21 cellular contexts compared by ENCODE assay signal in the genomic region with DNA sequence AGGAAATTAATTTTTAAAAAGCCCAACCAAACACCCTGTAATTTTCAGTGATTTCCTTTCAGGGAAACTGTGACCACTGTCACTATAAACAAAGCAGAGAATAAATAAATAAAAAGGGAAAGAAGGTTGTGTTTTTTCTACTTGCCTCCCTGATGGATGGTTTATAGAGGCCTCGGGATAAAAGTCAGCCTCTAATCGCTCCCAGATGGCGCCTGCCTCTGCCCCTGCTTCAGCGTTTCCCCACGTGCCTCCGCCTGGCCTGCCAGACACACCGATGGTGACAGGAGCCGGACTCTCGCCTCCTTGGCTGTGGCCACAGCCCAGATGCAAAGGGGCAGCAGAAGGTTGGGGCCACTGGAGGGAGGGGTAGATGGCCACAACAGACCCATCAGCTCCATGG.
A peak's percentile ranks its signal among the peaks of the same experiment; 100 is the strongest.
DNase-seq lines count a peak whose midpoint lies in the region; ATAC-seq and TF ChIP-seq lines count a peak whose summit lies in the region.
"Had no signal": no experiment of that assay in that cellular context is flagged by ENCODE, and none has a peak within 500 bp of the region (broad histone marks: within the 10 kb centered on the region; RNA-seq: fewer than 3 reads in every experiment).

No MANE protein-coding gene starts in this region.

- H3K18ac ChIP-seq in IMR-90 (ENCODE audit: low read depth, low read length): no peak overlapping the region

- H2BK15ac ChIP-seq in IMR-90 (ENCODE audit: low read depth, low read length): no peak overlapping the region

- peaks cover 4% of the 10 kb centered on the region for H3K27me3 Mint-ChIP-seq in activated CD4-positive, alpha-beta memory T cell treated with anti-CD3 and anti-CD28 coated beads, Interleukin-2, amount 10 ng/mL, durations not matched to agents 7 days and 5 days
- peaks cover 11% of the 10 kb centered on the region for H3K27me3 Mint-ChIP-seq in progenitor cell of endocrine pancreas

- H3K27ac Mint-ChIP-seq in activated CD4-positive, alpha-beta memory T cell treated with anti-CD3 and anti-CD28 coated beads, Interleukin-2, amount 10 ng/mL, durations not matched to agents 7 days and 5 days: no peak overlapping the region
- H3K27ac Mint-ChIP-seq in progenitor cell of endocrine pancreas: no peak overlapping the region
- H3K27ac Mint-ChIP-seq: H9 had no signal

- H3K36me3 ChIP-seq in IMR-90 (ENCODE audit: control insufficient read depth, insufficient read depth, low read length): no peaks in the 10 kb centered on the region

- H3K4me3 ChIP-seq in IMR-90 (ENCODE audit: insufficient read depth, low read depth, low read length): no peak overlapping the region

- H2BK5ac ChIP-seq in IMR-90 (ENCODE audit: low read depth, low read length, poor library complexity, severe bottlenecking): no peak overlapping the region

- no CpG with 5 or more reads among the region's 9 CpGs for WGBS in IMR-90 (ENCODE audit: extremely low coverage in 2 of 2, insufficient read length in 1 of 2), 2 experiments

- no peak overlapping the region for H3K14ac ChIP-seq in IMR-90 (replicated peaks; ENCODE audit: low read depth, low read length)

- no peak overlapping the region for H3K4me3 Mint-ChIP-seq in activated CD4-positive, alpha-beta memory T cell treated with anti-CD3 and anti-CD28 coated beads, Interleukin-2, amount 10 ng/mL, durations not matched to agents 7 days and 5 days
- no peak overlapping the region for H3K4me3 Mint-ChIP-seq in progenitor cell of endocrine pancreas (ENCODE audit: low read depth)
- H3K4me3 Mint-ChIP-seq: CD4-positive, CD25-positive, alpha-beta regulatory T cell; H9 had no signal

- no peaks in the 10 kb centered on the region for H3K4me1 Mint-ChIP-seq in activated CD4-positive, alpha-beta memory T cell treated with anti-CD3 and anti-CD28 coated beads, Interleukin-2, amount 10 ng/mL, durations not matched to agents 7 days and 5 days
- peaks cover 5% of the 10 kb centered on the region for H3K4me1 Mint-ChIP-seq in progenitor cell of endocrine pancreas (ENCODE audit: low read depth)
- H3K4me1 Mint-ChIP-seq: CD4-positive, CD25-positive, alpha-beta regulatory T cell had no signal

- no peaks in the 10 kb centered on the region for H3K9me1 ChIP-seq in IMR-90 (ENCODE audit: insufficient read depth, low read length)

- TF ChIP-seq CTCF in AG09319 (IDR thresholded peaks at IDR 0.05; ENCODE audit: low read depth, low read length): no peak
- TF ChIP-seq CTCF in IMR-90 (conservative IDR thresholded peaks at IDR 0.05; ENCODE audit: low read depth, low read length): no peak
- no peak for TF ChIP-seq CTCF in progenitor cell of endocrine pancreas (IDR thresholded peaks at IDR 0.05; ENCODE audit: unreplicated experiment)

- no peak overlapping the region for H4K91ac ChIP-seq in IMR-90 (ENCODE audit: insufficient read depth, low read depth, low read length)

- no peaks in the 10 kb centered on the region for H3K79me1 ChIP-seq in IMR-90 (ENCODE audit: low read depth in 1 of 2, low read length in 2 of 2)

- no peak overlapping the region for H2AK9ac ChIP-seq in IMR-90 (replicated peaks; ENCODE audit: low read depth, low read length, poor library complexity)

- H3K4ac ChIP-seq in IMR-90 (ENCODE audit: low read depth, low read length): no peak overlapping the region

- in situ Hi-C loops in IMR-90 (cut with MboI; ENCODE audit: low sequenced_read_pairs): no loop called here

- H3K27ac ChIP-seq in IMR-90 (ENCODE audit: insufficient read depth, low read length): no peak overlapping the region
- H3K27ac ChIP-seq: HL-60 had no signal

- POLR2A ChIA-PET in IMR-90 (lab: Charles Lee; ENCODE audit: unreplicated experiment): no interaction called here
- POLR2A ChIA-PET in activated CD4-positive, alpha-beta memory T cell treated with anti-CD3 and anti-CD28 coated beads, Interleukin-2, amount 10 ng/mL, durations not matched to agents 7 days and 5 days (lab: Charles Lee): no interaction called here

- CTCF ChIA-PET in IMR-90 (lab: Yijun Ruan, JAX): no interaction called here
- CTCF ChIA-PET in activated CD4-positive, alpha-beta memory T cell treated with anti-CD3 and anti-CD28 coated beads, Interleukin-2, amount 10 ng/mL, durations not matched to agents 7 days and 5 days (lab: Charles Lee): no interaction called here

- intact Hi-C loops in IMR-90 (cut with micrococcal nuclease): no loop called here

- peaks cover 59% of the 10 kb centered on the region for H3K27me3 ChIP-seq in IMR-90 (ENCODE audit: control insufficient read depth, insufficient read depth, low read length)

- no peak overlapping the region for H2BK20ac ChIP-seq in IMR-90 (ENCODE audit: low read depth, low read length)

- dilution Hi-C loops in IMR-90 (cut with HindIII; ENCODE audit: low sequenced_read_pairs, unreplicated experiment): no loop called here

- no TSS peak for BruUV-seq in IMR-90 (replicated peaks; lab: Mats Ljungman, UMichigan)

- DNase-seq in AG09319 (ENCODE audit: extremely low read depth, low read depth): peak; percentile 37
- no peak for DNase-seq in IMR-90
- DNase-seq in left kidney (ENCODE audit: low read depth, low spot score): peak; percentile 24
- DNase-seq in activated CD4-positive, alpha-beta memory T cell treated with anti-CD3 and anti-CD28 coated beads, Interleukin-2, amount 10 ng/mL, durations not matched to agents 7 days and 5 days: no peak
- no peak for DNase-seq in progenitor cell of endocrine pancreas (ENCODE audit: low spot score, unreplicated experiment)
- DNase-seq: 8988T; CD4-positive, CD25-positive, alpha-beta regulatory T cell; H9; KG1; NCI-H1105; NCI-H146; NCI-H2081; NCI-H2171; NCI-H345; NCI-H774; NK-92 treated with Interleukin-12 subunit alpha and Interleukin-12 subunit beta, amount 100 ng/mL, for 24 hours; SIG-M5 had no signal

- no peaks in the 10 kb centered on the region for H4K20me1 ChIP-seq in IMR-90 (ENCODE audit: insufficient read depth, low read length)

- no peak for ATAC-seq in IMR-90 (ENCODE audit: low read depth)
- ATAC-seq in SK-N-SH treated with all-trans-retinoic acid at 6 μM for 48 hours: peak; percentile 68; the same call in 2 of the 3 replicates
- ATAC-seq in GM18867 (IDR thresholded peaks at IDR 0.05; ENCODE audit: unreplicated experiment): no peak
- no peak for ATAC-seq in HG02763 (IDR thresholded peaks at IDR 0.05; ENCODE audit: unreplicated experiment)

- no peaks in the 10 kb centered on the region for H3K9me3 Mint-ChIP-seq in activated CD4-positive, alpha-beta memory T cell treated with anti-CD3 and anti-CD28 coated beads, Interleukin-2, amount 10 ng/mL, durations not matched to agents 7 days and 5 days
- H3K9me3 Mint-ChIP-seq in progenitor cell of endocrine pancreas (ENCODE audit: low read depth): no peaks in the 10 kb centered on the region
- H3K9me3 Mint-ChIP-seq: H9 had no signal

- no peak overlapping the region for H2AK5ac ChIP-seq in IMR-90 (ENCODE audit: low read depth, low read length)

- H3K36me3 Mint-ChIP-seq in activated CD4-positive, alpha-beta memory T cell treated with anti-CD3 and anti-CD28 coated beads, Interleukin-2, amount 10 ng/mL, durations not matched to agents 7 days and 5 days (ENCODE audit: low read depth): peaks cover 3% of the 10 kb centered on the region
- H3K36me3 Mint-ChIP-seq in progenitor cell of endocrine pancreas (ENCODE audit: insufficient read depth): no peaks in the 10 kb centered on the region
- H3K36me3 Mint-ChIP-seq: CD4-positive, CD25-positive, alpha-beta regulatory T cell had no signal

- no peak overlapping the region for H3K9ac ChIP-seq in IMR-90 (ENCODE audit: low read depth, low read length)

- H3K4me1 ChIP-seq in IMR-90 (ENCODE audit: control insufficient read depth, insufficient read depth, low read length): no peaks in the 10 kb centered on the region

- H2BK120ac ChIP-seq in IMR-90 (ENCODE audit: low read depth, low read length): no peak overlapping the region

- no peak for TF ChIP-seq POLR2A in IMR-90 (IDR thresholded peaks at IDR 0.05; ENCODE audit: low read depth, low read length)

- no peak overlapping the region for H4K8ac ChIP-seq in IMR-90 (ENCODE audit: low read depth in 2 of 2, low read length in 2 of 2)

- no peaks in the 10 kb centered on the region for H3K9me3 ChIP-seq in IMR-90 (ENCODE audit: control insufficient read depth, insufficient read depth, low read length)

- no peak overlapping the region for H3K23ac ChIP-seq in IMR-90 (ENCODE audit: low read depth, low read length)

- no peak for TF ChIP-seq RAD21 in IMR-90 (IDR thresholded peaks at IDR 0.05; ENCODE audit: low read length)

- H3K56ac ChIP-seq in IMR-90 (ENCODE audit: extremely low read depth, insufficient read depth, low read length): no peak overlapping the region

- peak overlapping the region; percentile 44 for H2AFZ ChIP-seq in IMR-90 (replicated peaks; ENCODE audit: low read length, poor library complexity)

- H3K4me2 ChIP-seq in IMR-90 (ENCODE audit: low read depth, low read length): no peak overlapping the region

- H4K5ac ChIP-seq in IMR-90 (ENCODE audit: low read depth, low read length): no peak overlapping the region

TF ChIP-seq in IMR-90, 13 proteins besides CTCF, POLR2A, EP300 and RAD21 (continues in another document):
- TF ChIP-seq MAZ (IDR thresholded peaks at IDR 0.05; ENCODE audit: borderline replicate concordance, low read depth, low read length) (no peak), CHD1 (IDR thresholded peaks at IDR 0.05; ENCODE audit: low read depth, low read length) (no peak)
- TF ChIP-seq, protein P1, sequence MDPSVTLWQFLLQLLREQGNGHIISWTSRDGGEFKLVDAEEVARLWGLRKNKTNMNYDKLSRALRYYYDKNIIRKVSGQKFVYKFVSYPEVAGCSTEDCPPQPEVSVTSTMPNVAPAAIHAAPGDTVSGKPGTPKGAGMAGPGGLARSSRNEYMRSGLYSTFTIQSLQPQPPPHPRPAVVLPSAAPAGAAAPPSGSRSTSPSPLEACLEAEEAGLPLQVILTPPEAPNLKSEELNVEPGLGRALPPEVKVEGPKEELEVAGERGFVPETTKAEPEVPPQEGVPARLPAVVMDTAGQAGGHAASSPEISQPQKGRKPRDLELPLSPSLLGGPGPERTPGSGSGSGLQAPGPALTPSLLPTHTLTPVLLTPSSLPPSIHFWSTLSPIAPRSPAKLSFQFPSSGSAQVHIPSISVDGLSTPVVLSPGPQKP (IDR thresholded peaks at IDR 0.05; ENCODE audit: borderline replicate concordance, low read depth, low read length): no peak

TF ChIP-seq in SK-N-SH treated with all-trans-retinoic acid at 6 μM for 48 hours, 23 proteins besides CTCF, POLR2A, EP300 and RAD21 (continues in another document):
- TF ChIP-seq ZNF70 (CRISPR knock-in tag; IDR thresholded peaks at IDR 0.05) (peak; percentile 93), RARB (CRISPR knock-in tag; IDR thresholded peaks at IDR 0.05) (no peak), SNAI2 (CRISPR knock-in tag; IDR thresholded peaks at IDR 0.05) (no peak)

Comparison
In these comparisons a context has a peak if more than half of its experiments do, and no peak if none do; other contexts are left out.
1. DNase-seq: peak in AG09319 (single experiment) and left kidney (single experiment); none in IMR-90 (single experiment), activated CD4-positive, alpha-beta memory T cell treated with anti-CD3 and anti-CD28 coated beads, Interleukin-2, amount 10 ng/mL, durations not matched to agents 7 days and 5 days (single experiment) and progenitor cell of endocrine pancreas (single experiment).